9 cellular contexts compared by ENCODE assay signal in the genomic region with DNA sequence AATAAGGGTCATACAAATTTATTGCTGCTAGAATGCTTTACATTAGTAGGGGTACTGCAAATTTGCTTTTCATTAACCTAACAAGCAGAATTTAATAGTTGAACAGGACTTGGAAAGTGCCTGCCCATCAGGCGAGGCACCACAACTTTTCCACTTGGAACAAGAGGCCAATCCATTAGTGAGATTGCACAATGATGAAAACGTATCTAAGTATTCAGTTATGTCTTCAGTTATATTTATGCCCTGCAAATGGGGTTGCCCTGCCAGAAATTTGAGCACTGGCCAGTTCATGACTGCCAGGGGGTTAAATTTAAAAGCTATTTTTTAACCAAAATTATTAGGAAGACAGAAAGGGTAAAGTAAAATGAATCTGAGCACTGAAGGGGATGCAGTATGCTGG.
"Had no signal": no experiment of that assay in that cellular context is flagged by ENCODE, and none has a peak within 500 bp of the region (broad histone marks: within the 10 kb centered on the region; RNA-seq: fewer than 3 reads in every experiment).

No MANE protein-coding gene starts in this region.

- DNase-seq: H9, HCEC 1CT, KBM-7 had no signal

- H3K27ac ChIP-seq: HL-60, KMS-11 had no signal

- H3K4me3 ChIP-seq: GM23338 had no signal

- H3K9ac ChIP-seq: KMS-11 had no signal

- FAIRE-seq: H1, H54, HepG2 had no signal

- H3K4me2 ChIP-seq: GM23338, KMS-11 had no signal

- H2AFZ ChIP-seq: GM23338 had no signal

- ATAC-seq: GM23338, HepG2 had no signal
